In the genomic region with DNA sequence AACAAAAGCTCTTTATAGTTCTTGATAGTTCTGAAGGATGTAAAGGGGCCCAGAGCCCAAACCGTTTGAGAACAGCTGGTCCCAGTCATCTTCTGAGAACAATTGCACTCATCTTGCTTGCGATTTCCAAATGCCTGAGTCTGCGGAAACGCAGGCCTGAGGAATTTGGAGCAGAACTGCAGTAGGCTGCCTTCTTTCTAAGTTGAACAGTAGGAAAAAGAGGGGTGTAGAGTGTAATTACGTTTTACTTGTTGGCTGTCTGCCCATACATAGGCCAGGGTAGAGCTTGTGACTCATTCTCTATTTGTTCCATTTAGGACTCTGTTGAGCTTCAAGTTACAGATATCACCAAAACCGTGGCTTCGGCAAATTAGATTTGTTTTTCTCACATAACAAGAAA, we compare ENCODE assay signal across 13 cellular contexts. TPM values are rescaled to one million over a fixed set of nuclear protein-coding genes. Genes with fewer than 3 reads are reported as not detected.
A peak's percentile ranks its signal among the peaks of the same experiment; 100 is the strongest.
DNase-seq lines count a peak whose midpoint lies in the region; ATAC-seq and TF ChIP-seq lines count a peak whose summit lies in the region.
"Had no signal": no experiment of that assay in that cellular context is flagged by ENCODE, and none has a peak within 500 bp of the region (broad histone marks: within the 10 kb centered on the region; RNA-seq: fewer than 3 reads in every experiment).

No MANE protein-coding gene starts in this region.

- H3K9me3 Mint-ChIP-seq in endothelial cell (ENCODE audit: unreplicated experiment): no peaks in the 10 kb centered on the region

- TF ChIP-seq CTCF in AG04450 (IDR thresholded peaks at IDR 0.05; ENCODE audit: low read depth, low read length) (no peak), mucosa of descending colon (IDR thresholded peaks at IDR 0.05) (no peak), endothelial cell (IDR thresholded peaks at IDR 0.05; ENCODE audit: unreplicated experiment) (no peak)

- no peak for TF ChIP-seq EP300 in Ishikawa (IDR thresholded peaks at IDR 0.05; ENCODE audit: borderline replicate concordance)

- intact Hi-C loops in mucosa of descending colon (cut with DNase I, micrococcal nuclease): no loop called here

- DNase-seq in AG04450 (ENCODE audit: low read depth, low spot score) (peak; percentile 93), dermis blood vessel endothelial cell (peak; percentile 30), mucosa of descending colon (peak in 1 of 3 donors; percentile 40), endothelial cell (ENCODE audit: low spot score) (no peak), H7 (no peak)
- DNase-seq: head of caudate nucleus, NCI-H2029 treated with DMSO at 0.1 percent for 48 hours, SW 1271 had no signal

- H3K4me1 Mint-ChIP-seq in endothelial cell (ENCODE audit: unreplicated experiment): no peaks in the 10 kb centered on the region

- CTCF ChIA-PET in AG04450 (lab: Charles Lee): interaction anchor here (1.1 kb wide), 1 partner anchor 146 kb away, joined by 6 read pairs; no protein-coding TSS in a partner anchor

- no peaks in the 10 kb centered on the region for H3K27me3 Mint-ChIP-seq in endothelial cell (ENCODE audit: unreplicated experiment)

- POLR2A ChIA-PET in AG04450 (lab: Yijun Ruan, JAX): interaction anchor here (0.5 kb wide), 1 partner anchor 1037 kb away, joined by 4 read pairs; no protein-coding TSS in a partner anchor

- no peaks in the 10 kb centered on the region for H3K36me3 ChIP-seq in mucosa of descending colon (ENCODE audit: low read depth)
- no peaks in the 10 kb centered on the region for H3K36me3 ChIP-seq in H7 (replicated peaks; ENCODE audit: control insufficient read depth, insufficient read depth, low read length)
- H3K36me3 ChIP-seq: ascending aorta had no signal

- H3K4me1 ChIP-seq in mucosa of descending colon (ENCODE audit: low read depth): peaks cover 12% of the 10 kb centered on the region
- H3K4me1 ChIP-seq: ascending aorta had no signal

- H3K27ac Mint-ChIP-seq in endothelial cell (ENCODE audit: unreplicated experiment): no peak overlapping the region

- no peak overlapping the region for H3K4me3 Mint-ChIP-seq in endothelial cell (ENCODE audit: unreplicated experiment)
- H3K4me3 Mint-ChIP-seq: neural crest cell had no signal

- TF ChIP-seq RAD21 in Ishikawa (IDR thresholded peaks at IDR 0.05; ENCODE audit: low read depth): no peak

- H3K27ac ChIP-seq in AG04450 (ENCODE audit: low read depth, low read length): no peak overlapping the region
- H3K27ac ChIP-seq: ascending aorta had no signal

- no peaks in the 10 kb centered on the region for H3K36me3 Mint-ChIP-seq in endothelial cell (ENCODE audit: low read depth, unreplicated experiment)

- H3K4me3 ChIP-seq in AG04450 (ENCODE audit: low read depth, low read length) (no peak overlapping the region), mucosa of descending colon (no peak overlapping the region), H7 (ENCODE audit: insufficient read depth, low read depth, low read length) (no peak overlapping the region)
- H3K4me3 ChIP-seq: ascending aorta had no signal

- ATAC-seq in mucosa of descending colon (peak; percentile 78), HG03095 (IDR thresholded peaks at IDR 0.05; ENCODE audit: unreplicated experiment) (no peak), HG02642 (IDR thresholded peaks at IDR 0.05; ENCODE audit: poor library complexity, unreplicated experiment) (no peak)

- H3K27me3 ChIP-seq in AG04450 (ENCODE audit: control insufficient read depth, insufficient read depth, low read length) (peaks cover 2% of the 10 kb centered on the region), H7 (ENCODE audit: control insufficient read depth, insufficient read depth, low read length) (no peaks in the 10 kb centered on the region)
- H3K27me3 ChIP-seq: ascending aorta had no signal

- H3K9me3 ChIP-seq in AG04450 (ENCODE audit: control insufficient read depth, insufficient read depth, low read length) (no peaks in the 10 kb centered on the region), mucosa of descending colon (peaks cover 2% of the 10 kb centered on the region)
- H3K9me3 ChIP-seq: ascending aorta had no signal

TF ChIP-seq in Ishikawa, 13 proteins besides CTCF, POLR2A, EP300 and RAD21:
- TF ChIP-seq EGR1 (IDR thresholded peaks at IDR 0.05) (no peak), NFIC (IDR thresholded peaks at IDR 0.05) (peak; percentile 30; the same call in 1 of the 2 replicates)

RNA-seq across cellular contexts. Expression of a gene that starts 42.0 kb away (rescaled TPM):
- 8.8 and 10.2 TPM in 2 replicates for polyA plus RNA-seq in AG04450 (2011; rRNA removed)
- 9.6 and 14.0 TPM in 2 replicates for polyA minus RNA-seq in AG04450 (2011; rRNA and poly(A)+ RNA removed)
- 9.7 and 12.9 TPM in 2 replicates for total RNA-seq in dermis blood vessel endothelial cell
- 10 to 100 TPM; 48.5 to 81.7 (median 65.1) TPM for total RNA-seq in mucosa of descending colon
- 10.5 TPM for total RNA-seq in endothelial cell (ENCODE audit: unreplicated experiment)
- total RNA-seq in H7 (2014; rRNA removed; shearing (Covaris generic)): 7.4 and 9.8 TPM in 2 replicates

Comparison
In these comparisons a context has a peak if more than half of its experiments do, and no peak if none do; other contexts are left out.
1. DNase-seq: peak in AG04450 (single experiment) and dermis blood vessel endothelial cell (single experiment); none in endothelial cell (single experiment) and H7 (single experiment).